In the genomic region with DNA sequence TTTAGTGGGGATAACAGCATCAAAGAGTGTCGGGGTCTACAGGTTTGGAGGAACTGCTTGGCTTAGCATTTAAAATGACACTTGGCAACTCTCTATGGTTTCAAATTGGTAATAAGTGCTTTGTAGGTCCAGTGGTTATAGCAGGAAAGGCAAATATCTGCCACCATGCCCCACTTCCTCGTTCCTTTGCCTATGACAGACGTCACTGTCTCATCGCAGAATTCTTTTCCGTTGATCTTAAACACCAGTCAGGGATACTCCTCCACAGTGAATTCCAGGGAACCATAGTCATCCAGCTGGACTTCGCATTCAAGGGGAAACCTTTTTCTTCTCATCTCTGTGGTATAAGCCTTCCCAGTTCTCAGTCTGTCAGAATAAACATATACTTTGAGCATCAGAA, we compare ENCODE assay signal across 12 cellular contexts.
DNase-seq lines count a peak whose midpoint lies in the region; TF ChIP-seq lines count a peak whose summit lies in the region.
"Had no signal": no experiment of that assay in that cellular context is flagged by ENCODE, and none has a peak within 500 bp of the region (broad histone marks: within the 10 kb centered on the region; RNA-seq: fewer than 3 reads in every experiment).

No MANE protein-coding gene starts in this region.

- WGBS in mesodermal cell (ENCODE audit: insufficient coverage in 2 of 2), 2 experiments = 64 to 66% methylated on average over 5 to 6 of the region's 6 CpGs

- TF ChIP-seq CTCF in chondrocyte (IDR thresholded peaks at IDR 0.05) = no peak
- no peak for TF ChIP-seq CTCF in mesothelial cell of epicardium (IDR thresholded peaks at IDR 0.05; ENCODE audit: unreplicated experiment)

- H3K9me3 Mint-ChIP-seq in chondrocyte (ENCODE audit: low read depth) (no peaks in the 10 kb centered on the region), mesothelial cell of epicardium (no peaks in the 10 kb centered on the region)
- no peaks in the 10 kb centered on the region for H3K9me3 Mint-ChIP-seq in activated T-helper 2 cell treated with anti-CD3 and anti-CD28 coated beads, Interferon-gamma antibody, Interleukin-2, Interleukin-4, amounts not matched to agents 10 μg/mL and 5 μg/mL and 100 μg/mL, durations not matched to agents 14 hours and 24 hours and 36 hours

- H3K4me1 Mint-ChIP-seq in chondrocyte (ENCODE audit: low read depth) (peaks cover 54% of the 10 kb centered on the region), mesothelial cell of epicardium (peaks cover 13% of the 10 kb centered on the region)
- H3K4me1 Mint-ChIP-seq in activated T-helper 2 cell treated with anti-CD3 and anti-CD28 coated beads, Interferon-gamma antibody, Interleukin-2, Interleukin-4, amounts not matched to agents 10 μg/mL and 5 μg/mL and 100 μg/mL, durations not matched to agents 14 hours and 24 hours and 36 hours (ENCODE audit: low read depth) = no peaks in the 10 kb centered on the region
- H3K4me1 Mint-ChIP-seq: CD4-positive, alpha-beta memory T cell had no signal

- H3K27me3 Mint-ChIP-seq in chondrocyte (ENCODE audit: low read depth) = no peaks in the 10 kb centered on the region
- no peaks in the 10 kb centered on the region for H3K27me3 Mint-ChIP-seq in mesothelial cell of epicardium (ENCODE audit: low read depth)
- H3K27me3 Mint-ChIP-seq in activated T-helper 2 cell treated with anti-CD3 and anti-CD28 coated beads, Interferon-gamma antibody, Interleukin-2, Interleukin-4, amounts not matched to agents 10 μg/mL and 5 μg/mL and 100 μg/mL, durations not matched to agents 14 hours and 24 hours and 36 hours (ENCODE audit: low read depth) = no peaks in the 10 kb centered on the region

- H3K27ac Mint-ChIP-seq in chondrocyte (ENCODE audit: unreplicated experiment) (peak overlapping the region; percentile 72), mesothelial cell of epicardium (no peak overlapping the region)
- no peak overlapping the region for H3K27ac Mint-ChIP-seq in activated T-helper 2 cell treated with anti-CD3 and anti-CD28 coated beads, Interferon-gamma antibody, Interleukin-2, Interleukin-4, amounts not matched to agents 10 μg/mL and 5 μg/mL and 100 μg/mL, durations not matched to agents 14 hours and 24 hours and 36 hours
- H3K27ac Mint-ChIP-seq: CD4-positive, alpha-beta memory T cell had no signal

- no peak overlapping the region for H3K4me3 ChIP-seq in mesodermal cell (ENCODE audit: extremely low read depth, insufficient read depth, low read length, poor library complexity, severe bottlenecking)
- H3K4me3 ChIP-seq: cardiac muscle cell had no signal

- H3K36me3 Mint-ChIP-seq in chondrocyte (ENCODE audit: low read depth) (no peaks in the 10 kb centered on the region), mesothelial cell of epicardium (no peaks in the 10 kb centered on the region)
- H3K36me3 Mint-ChIP-seq in activated T-helper 2 cell treated with anti-CD3 and anti-CD28 coated beads, Interferon-gamma antibody, Interleukin-2, Interleukin-4, amounts not matched to agents 10 μg/mL and 5 μg/mL and 100 μg/mL, durations not matched to agents 14 hours and 24 hours and 36 hours (ENCODE audit: low read depth) = no peaks in the 10 kb centered on the region
- H3K36me3 Mint-ChIP-seq: CD4-positive, alpha-beta memory T cell had no signal

- H3K9me3 ChIP-seq in mesodermal cell (ENCODE audit: control insufficient read depth, low read length) = no peaks in the 10 kb centered on the region

- intact Hi-C loops in activated T-helper 2 cell treated with anti-CD3 and anti-CD28 coated beads, Interferon-gamma antibody, Interleukin-2, Interleukin-4, amounts not matched to agents 10 μg/mL and 5 μg/mL and 100 μg/mL, durations not matched to agents 14 hours and 24 hours and 36 hours (cut with micrococcal nuclease) = no loop called here

- H3K4me3 Mint-ChIP-seq in chondrocyte (ENCODE audit: unreplicated experiment) (no peak overlapping the region), mesothelial cell of epicardium (no peak overlapping the region)
- no peak overlapping the region for H3K4me3 Mint-ChIP-seq in activated T-helper 2 cell treated with anti-CD3 and anti-CD28 coated beads, Interferon-gamma antibody, Interleukin-2, Interleukin-4, amounts not matched to agents 10 μg/mL and 5 μg/mL and 100 μg/mL, durations not matched to agents 14 hours and 24 hours and 36 hours (ENCODE audit: low read depth)
- H3K4me3 Mint-ChIP-seq: CD4-positive, alpha-beta memory T cell had no signal

- H3K4me1 ChIP-seq in mesodermal cell (ENCODE audit: control insufficient read depth, insufficient read depth, low read length, poor library complexity, severe bottlenecking) = peaks cover 55% of the 10 kb centered on the region

- no peaks in the 10 kb centered on the region for H3K36me3 ChIP-seq in mesodermal cell (ENCODE audit: control insufficient read depth, insufficient read depth, low read length)
- H3K36me3 ChIP-seq: cardiac muscle cell had no signal

- DNase-seq in AG20443 (ENCODE audit: low spot score) (peak; percentile 86), M059J (ENCODE audit: low read depth) (peak; percentile 95), chondrocyte (ENCODE audit: low spot score) (no peak), 8988T (no peak), NCI-H2196 (lab: John Stamatoyannopoulos, UW; ENCODE audit: unreplicated experiment) (no peak), mesothelial cell of epicardium (ENCODE audit: low spot score in 2 of 2, unreplicated experiment in 2 of 2) (no peak)
- no peak for DNase-seq in activated T-helper 2 cell treated with anti-CD3 and anti-CD28 coated beads, Interferon-gamma antibody, Interleukin-2, Interleukin-4, amounts not matched to agents 10 μg/mL and 5 μg/mL and 100 μg/mL, durations not matched to agents 14 hours and 24 hours and 36 hours (ENCODE audit: low spot score)
- DNase-seq: CD4-positive, alpha-beta memory T cell; NCI-H1694 treated with DMSO at 0.1 percent for 48 hours; OCI-M1 had no signal

- H3K27ac ChIP-seq in mesodermal cell (ENCODE audit: low read depth, low read length, severe bottlenecking) = peak overlapping the region; percentile 54
- H3K27ac ChIP-seq: cardiac muscle cell had no signal

Comparison
In these comparisons a context has a peak if more than half of its experiments do, and no peak if none do; other contexts are left out.
1. DNase-seq: peak in AG20443 (single experiment) and M059J (single experiment); none in chondrocyte (single experiment), 8988T (single experiment), NCI-H2196 (single experiment), mesothelial cell of epicardium (0 of 2) and activated T-helper 2 cell treated with anti-CD3 and anti-CD28 coated beads, Interferon-gamma antibody, Interleukin-2, Interleukin-4, amounts not matched to agents 10 μg/mL and 5 μg/mL and 100 μg/mL, durations not matched to agents 14 hours and 24 hours and 36 hours (single experiment).